ENCODE assay signal across 32 cellular contexts in genomic region chr7:55818686-55819085, GRCh38. TPM values are rescaled to one million over a fixed set of nuclear protein-coding genes. Genes with fewer than 3 reads are reported as not detected.
"Had no signal": no experiment of that assay in that cellular context is flagged by ENCODE, and none has a peak within 500 bp of the region (broad histone marks: within the 10 kb centered on the region; RNA-seq: fewer than 3 reads in every experiment).

No MANE protein-coding gene starts in this region.

- H3K4me1 Mint-ChIP-seq: stimulated activated effector memory CD8-positive, alpha-beta T cell treated with anti-CD3 and anti-CD28 coated beads, Interleukin-12 subunit alpha, Interleukin-12 subunit beta, amount 100 ng/mL, for 72 hours; stimulated activated memory B cell treated with anti-CD40 and anti-IgM and Interleukin-4, amounts not matched to agents 10 μg/mL and 1 μg/mL and 100 μg/mL, for 72 hours; stimulated activated naive B cell treated with anti-CD40 and anti-IgM and Interleukin-4, amounts not matched to agents 10 μg/mL and 1 μg/mL and 100 μg/mL, for 72 hours; stimulated activated naive CD8-positive, alpha-beta T cell treated with anti-CD3 and anti-CD28 coated beads, Interleukin-15, amount 100 ng/mL, for 72 hours had no signal

- H3K9me3 ChIP-seq: testis, thyroid gland, uterus, vagina had no signal

- ATAC-seq: stimulated activated effector memory CD8-positive, alpha-beta T cell treated with anti-CD3 and anti-CD28 coated beads, Interleukin-12 subunit alpha, Interleukin-12 subunit beta, amount 100 ng/mL, for 72 hours; stimulated activated memory B cell treated with anti-CD40 and anti-IgM and Interleukin-4, amounts not matched to agents 10 μg/mL and 1 μg/mL and 100 μg/mL, for 72 hours; stimulated activated naive B cell treated with anti-CD40 and anti-IgM and Interleukin-4, amounts not matched to agents 10 μg/mL and 1 μg/mL and 100 μg/mL, for 72 hours; stimulated activated naive CD8-positive, alpha-beta T cell treated with anti-CD3 and anti-CD28 coated beads, Interleukin-15, amount 100 ng/mL, for 72 hours; stimulated activated naive CD8-positive, alpha-beta T cell treated with anti-CD3 and anti-CD28 coated beads, Interleukin-15, Interleukin-2, amounts not matched to agents 100 U/mL and 50 U/mL, for 24 hours; upper lobe of right lung had no signal

- H3K36me3 ChIP-seq: stomach, suprapubic skin, thoracic aorta, thyroid gland, tibial artery, tibial nerve, transverse colon, upper lobe of left lung, upper lobe of right lung, uterus, vagina had no signal

- H3K27me3 Mint-ChIP-seq: stimulated activated naive B cell treated with anti-CD40 and anti-IgM and Interleukin-4, amounts not matched to agents 10 μg/mL and 1 μg/mL and 100 μg/mL, for 72 hours; type B pancreatic cell had no signal

- H3K4me1 ChIP-seq: stomach, suprapubic skin, thyroid gland, tibial artery, tibial nerve, transverse colon, upper lobe of left lung, upper lobe of right lung, uterus, vagina had no signal

- H3K27ac Mint-ChIP-seq: stimulated activated effector memory CD8-positive, alpha-beta T cell treated with anti-CD3 and anti-CD28 coated beads, Interleukin-12 subunit alpha, Interleukin-12 subunit beta, amount 100 ng/mL, for 72 hours; stimulated activated memory B cell treated with anti-CD40 and anti-IgM and Interleukin-4, amounts not matched to agents 10 μg/mL and 1 μg/mL and 100 μg/mL, for 72 hours; stimulated activated naive B cell treated with anti-CD40 and anti-IgM and Interleukin-4, amounts not matched to agents 10 μg/mL and 1 μg/mL and 100 μg/mL, for 72 hours; stimulated activated naive CD8-positive, alpha-beta T cell treated with anti-CD3 and anti-CD28 coated beads, Interleukin-15, amount 100 ng/mL, for 72 hours; stimulated activated naive CD8-positive, alpha-beta T cell treated with anti-CD3 and anti-CD28 coated beads, Interleukin-15, Interleukin-2, amounts not matched to agents 100 ng/mL and 50 ng/mL, for 24 hours; type B pancreatic cell had no signal

- H3K27me3 ChIP-seq: stomach, suprapubic skin, testis, thyroid gland, tibial artery, tibial nerve, transverse colon, upper lobe of left lung, upper lobe of right lung, uterus, vagina had no signal

- FAIRE-seq: urothelium cell line had no signal

- H3K27ac ChIP-seq: stomach, suprapubic skin, testis, thoracic aorta, thyroid gland, tibial artery, tibial nerve, transverse colon, upper lobe of left lung, upper lobe of right lung, uterus, vagina had no signal

- H3K4me3 Mint-ChIP-seq: stimulated activated effector memory CD8-positive, alpha-beta T cell treated with anti-CD3 and anti-CD28 coated beads, Interleukin-12 subunit alpha, Interleukin-12 subunit beta, amount 100 ng/mL, for 72 hours; stimulated activated memory B cell treated with anti-CD40 and anti-IgM and Interleukin-4, amounts not matched to agents 10 μg/mL and 1 μg/mL and 100 μg/mL, for 72 hours; stimulated activated naive B cell treated with anti-CD40 and anti-IgM and Interleukin-4, amounts not matched to agents 10 μg/mL and 1 μg/mL and 100 μg/mL, for 72 hours; stimulated activated naive CD8-positive, alpha-beta T cell treated with anti-CD3 and anti-CD28 coated beads, Interleukin-15, amount 100 ng/mL, for 72 hours; stimulated activated naive CD8-positive, alpha-beta T cell treated with anti-CD3 and anti-CD28 coated beads, Interleukin-15, Interleukin-2, amounts not matched to agents 100 ng/mL and 50 ng/mL, for 24 hours; type B pancreatic cell had no signal

- H3K36me3 Mint-ChIP-seq: stimulated activated effector memory CD8-positive, alpha-beta T cell treated with anti-CD3 and anti-CD28 coated beads, Interleukin-12 subunit alpha, Interleukin-12 subunit beta, amount 100 ng/mL, for 72 hours; type B pancreatic cell had no signal

- DNase-seq: stimulated activated CD4-positive, alpha-beta T cell treated with anti-CD3 and anti-CD28 coated beads, Interleukin-2, amount 100 ng/mL, for 48 hours; stimulated activated CD4-positive, alpha-beta T cell treated with anti-CD3 and anti-CD28 coated beads, Interleukin-4, amount 100 ng/mL, for 1 hour; stimulated activated CD4-positive, alpha-beta T cell treated with anti-CD3 and anti-CD28 coated beads, Interleukin-4, amount 100 ng/mL, for 24 hours; stimulated activated CD4-positive, alpha-beta T cell treated with anti-CD3 and anti-CD28 coated beads, Interleukin-4, amount 100 ng/mL, for 4 hours; stimulated activated CD8-positive, alpha-beta memory T cell treated with anti-CD3 and anti-CD28 coated beads, Interleukin-4, amount 100 ng/mL, for 48 hours; stimulated activated naive B cell treated with anti-CD40 and anti-IgM and Interleukin-4, amounts not matched to agents 10 μg/mL and 1 μg/mL and 100 μg/mL, for 72 hours; stimulated activated naive CD4-positive, alpha-beta T cell; stimulated activated naive CD4-positive, alpha-beta T cell treated with Interleukin-2 at 50 U/mL for 16 hours; stimulated activated naive CD8-positive, alpha-beta T cell treated with anti-CD3 and anti-CD28 coated beads, Interleukin-15, amount 100 ng/mL, for 72 hours; stimulated activated naive CD8-positive, alpha-beta T cell treated with anti-CD3 and anti-CD28 coated beads, Interleukin-15, Interleukin-2, amounts not matched to agents 100 U/mL and 50 U/mL, for 24 hours; stomach; substantia nigra; testis; thyroid gland; tibial artery; transverse colon; trophoblast cell; upper lobe of left lung; upper lobe of right lung; uterus had no signal

- H3K4me3 ChIP-seq: stomach, suprapubic skin, testis, thoracic aorta, thyroid gland, tibial artery, tibial nerve, transverse colon, upper lobe of left lung, upper lobe of right lung, uterus, vagina had no signal

RNA-seq across cellular contexts. Expression of gene SEPTIN14, which starts 43.9 kb away (rescaled TPM):
- total RNA-seq: stomach, subcutaneous adipose tissue, suprapubic skin, thoracic aorta, tibial nerve, transverse colon, upper lobe of right lung, ureter, urinary bladder, uterus, vagina had no signal
